12 cellular contexts compared by ENCODE assay signal in genomic region chr5:83919071-83920041, GRCh38.
DNase-seq lines count a peak whose midpoint lies in the region; ATAC-seq and TF ChIP-seq lines count a peak whose summit lies in the region.
"Had no signal": no experiment of that assay in that cellular context is flagged by ENCODE, and none has a peak within 500 bp of the region (broad histone marks: within the 10 kb centered on the region; RNA-seq: fewer than 3 reads in every experiment).

No MANE protein-coding gene starts in this region.

- no peaks in the 10 kb centered on the region for H3K9me2 ChIP-seq in PC-9 (ENCODE audit: insufficient read depth)

- peak overlapping the region; percentile 80 for H3K27ac ChIP-seq in mesodermal cell (ENCODE audit: low read depth, low read length, severe bottlenecking)
- no peak overlapping the region for H3K27ac ChIP-seq in foreskin keratinocyte
- no peak overlapping the region for H3K27ac ChIP-seq in esophagus squamous epithelium
- no peak overlapping the region for H3K27ac ChIP-seq in PC-9
- H3K27ac ChIP-seq: testis had no signal

- POLR2A ChIA-PET in HEK293T (lab: Yijun Ruan, JAX), result no interaction called here
- POLR2A ChIA-PET in PC-9 (lab: Charles Lee; ENCODE audit: unreplicated experiment), result no interaction called here

- no peaks in the 10 kb centered on the region for H3K27me3 ChIP-seq in foreskin keratinocyte
- H3K27me3 ChIP-seq in esophagus squamous epithelium, result no peaks in the 10 kb centered on the region
- H3K27me3 ChIP-seq in PC-9 (ENCODE audit: insufficient read depth, low read depth), result no peaks in the 10 kb centered on the region
- H3K27me3 ChIP-seq: testis had no signal

- H2AFZ ChIP-seq in PC-9, result no peak overlapping the region

- CTCF ChIA-PET in HEK293T (lab: Yijun Ruan, JAX) (interaction anchor here (0.6 kb wide), 1 partner anchor 620 kb away, joined by 3 read pairs; no protein-coding TSS in a partner anchor), PC-9 (lab: Charles Lee) (no interaction called here)

- TF ChIP-seq CTCF in foreskin keratinocyte (conservative IDR thresholded peaks at IDR 0.05) (no peak), esophagus squamous epithelium (IDR thresholded peaks at IDR 0.05) (no peak), PC-9 (conservative IDR thresholded peaks at IDR 0.05) (no peak)

- H3K4me3 ChIP-seq in mesodermal cell (ENCODE audit: extremely low read depth, insufficient read depth, low read length, poor library complexity, severe bottlenecking), result no peak overlapping the region
- H3K4me3 ChIP-seq in esophagus squamous epithelium, result no peak overlapping the region
- no peak overlapping the region for H3K4me3 ChIP-seq in PC-9
- H3K4me3 ChIP-seq: testis had no signal

- peaks cover 12% of the 10 kb centered on the region for H3K9me3 ChIP-seq in mesodermal cell (ENCODE audit: control insufficient read depth, low read length)
- H3K9me3 ChIP-seq in esophagus squamous epithelium, result no peaks in the 10 kb centered on the region
- H3K9me3 ChIP-seq in PC-9 (ENCODE audit: insufficient read depth, low read depth), result no peaks in the 10 kb centered on the region
- H3K9me3 ChIP-seq: testis had no signal

- DNase-seq in UCSD-AML1 (lab: John Stamatoyannopoulos, UW; ENCODE audit: unreplicated experiment), result peak; percentile 38
- no peak for DNase-seq in HEK293T (ENCODE audit: extremely low spot score)
- DNase-seq in foreskin keratinocyte, result no peak
- DNase-seq in esophagus squamous epithelium (lab: John Stamatoyannopoulos, UW), result no peak
- DNase-seq in PC-9, result no peak
- DNase-seq: activated CD4-positive, alpha-beta T cell treated with anti-CD3 and anti-CD28 coated beads, Interleukin-2, amount 50 U/mL, for 1 hour; CD8-positive, alpha-beta memory T cell; nucleus accumbens; testis had no signal

- H3F3A ChIP-seq in PC-9 (ENCODE audit: insufficient read depth, low read depth), result no peaks in the 10 kb centered on the region

- H3K79me2 ChIP-seq in PC-9 (ENCODE audit: low read depth), result no peaks in the 10 kb centered on the region

- intact Hi-C loops in esophagus squamous epithelium (cut with DNase I), result no loop called here
- intact Hi-C loops in PC-9 (cut with micrococcal nuclease; ENCODE audit: unreplicated experiment), result no loop called here

- no TSS peak for BruUV-seq in PC-9 (replicated peaks; lab: Mats Ljungman, UMichigan)

- WGBS in mesodermal cell (ENCODE audit: insufficient coverage in 2 of 2), 2 experiments, result 60 to 67% methylated on average over 1 of the region's 4 CpGs
- 53 to 71% methylated on average over 4 of the region's 4 CpGs for WGBS in esophagus squamous epithelium, 2 donors

- H3K36me3 ChIP-seq in mesodermal cell (ENCODE audit: control insufficient read depth, insufficient read depth, low read length) (no peaks in the 10 kb centered on the region), esophagus squamous epithelium (no peaks in the 10 kb centered on the region), PC-9 (ENCODE audit: low read depth) (no peaks in the 10 kb centered on the region)

- H3K4me1 ChIP-seq in mesodermal cell (ENCODE audit: control insufficient read depth, insufficient read depth, low read length, poor library complexity, severe bottlenecking) (peaks cover 47% of the 10 kb centered on the region), foreskin keratinocyte (no peaks in the 10 kb centered on the region), esophagus squamous epithelium (no peaks in the 10 kb centered on the region), PC-9 (replicated peaks; ENCODE audit: insufficient read depth) (no peaks in the 10 kb centered on the region)
- H3K4me1 ChIP-seq: testis had no signal

- ATAC-seq in GM18867 (IDR thresholded peaks at IDR 0.05; ENCODE audit: unreplicated experiment), result peak; percentile 67
- peak; percentile 57 for ATAC-seq in HG03432 (IDR thresholded peaks at IDR 0.05; ENCODE audit: unreplicated experiment)
- no peak for ATAC-seq in foreskin keratinocyte

- H3K4me2 ChIP-seq in PC-9, result no peak overlapping the region

- no peaks in the 10 kb centered on the region for H4K20me1 ChIP-seq in PC-9 (ENCODE audit: insufficient read depth)

- TF ChIP-seq POLR2A in esophagus squamous epithelium (IDR thresholded peaks at IDR 0.05), result no peak

TF ChIP-seq in HEK293T, 16 proteins besides CTCF, POLR2A, EP300 and RAD21:
- TF ChIP-seq ZNF384 (IDR thresholded peaks at IDR 0.05) (no peak), LEF1 (IDR thresholded peaks at IDR 0.05; ENCODE audit: borderline replicate concordance) (no peak), L3MBTL2 (conservative IDR thresholded peaks at IDR 0.05) (no peak), FOXK2 (IDR thresholded peaks at IDR 0.05) (no peak), ARNT (IDR thresholded peaks at IDR 0.05) (no peak), CTBP1 (IDR thresholded peaks at IDR 0.05; ENCODE audit: borderline replicate concordance) (no peak), FOXA1 (IDR thresholded peaks at IDR 0.05) (no peak), HDGF (IDR thresholded peaks at IDR 0.05; ENCODE audit: borderline replicate concordance) (no peak), ELF4 (IDR thresholded peaks at IDR 0.05) (no peak), BHLHE40 (IDR thresholded peaks at IDR 0.05; ENCODE audit: borderline replicate concordance) (no peak), FOXM1 (IDR thresholded peaks at IDR 0.05; ENCODE audit: borderline replicate concordance) (no peak), SP1 (IDR thresholded peaks at IDR 0.05) (no peak), SUZ12 (IDR thresholded peaks at IDR 0.05) (no peak), TARDBP (IDR thresholded peaks at IDR 0.05) (no peak), NFRKB (IDR thresholded peaks at IDR 0.05) (no peak)
- TF ChIP-seq, protein P1, sequence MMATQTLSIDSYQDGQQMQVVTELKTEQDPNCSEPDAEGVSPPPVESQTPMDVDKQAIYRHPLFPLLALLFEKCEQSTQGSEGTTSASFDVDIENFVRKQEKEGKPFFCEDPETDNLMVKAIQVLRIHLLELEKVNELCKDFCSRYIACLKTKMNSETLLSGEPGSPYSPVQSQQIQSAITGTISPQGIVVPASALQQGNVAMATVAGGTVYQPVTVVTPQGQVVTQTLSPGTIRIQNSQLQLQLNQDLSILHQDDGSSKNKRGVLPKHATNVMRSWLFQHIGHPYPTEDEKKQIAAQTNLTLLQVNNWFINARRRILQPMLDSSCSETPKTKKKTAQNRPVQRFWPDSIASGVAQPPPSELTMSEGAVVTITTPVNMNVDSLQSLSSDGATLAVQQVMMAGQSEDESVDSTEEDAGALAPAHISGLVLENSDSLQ (IDR thresholded peaks at IDR 0.05), result no peak
